ENCODE assay signal across 8 cellular contexts in genomic region chr5:180810210-180811011, GRCh38. TPM values are rescaled to one million over a fixed set of nuclear protein-coding genes. Genes with fewer than 3 reads are reported as not detected.
DNase-seq lines count a peak whose midpoint lies in the region; ATAC-seq and TF ChIP-seq lines count a peak whose summit lies in the region.

No MANE protein-coding gene starts in this region.

- 0 to 2% (median 0%) methylated on average over 16 to 74 of the region's 74 CpGs for WGBS in adrenal gland, 4 donors
- WGBS in heart right ventricle, 2 donors, result 0% methylated on average over 70 to 73 of the region's 74 CpGs

- peak overlapping the region; percentile 95 for H3K4me3 Mint-ChIP-seq in progenitor cell of endocrine pancreas (ENCODE audit: low read depth)

- H3K4me3 ChIP-seq in adrenal gland (peak overlapping the region; percentile 20 to 71 (median 68)), heart right ventricle (peak overlapping the region; percentile 45 to 79 (median 76)), upper lobe of right lung (peak overlapping the region; percentile 64)

- in situ Hi-C loops in GM13976 (cut with MboI; ENCODE audit: low sequenced_read_pairs, unreplicated experiment), result no loop called here

- H3K27me3 ChIP-seq in adrenal gland, result no peaks in the 10 kb centered on the region
- no peaks in the 10 kb centered on the region for H3K27me3 ChIP-seq in heart right ventricle
- H3K27me3 ChIP-seq in upper lobe of right lung, result no peaks in the 10 kb centered on the region

- ATAC-seq in HG02798 (IDR thresholded peaks at IDR 0.05; ENCODE audit: poor library complexity, unreplicated experiment), result peak; percentile 76
- peak; percentile 94 to 98 (median 96) for ATAC-seq in heart right ventricle
- peak; percentile 92 for ATAC-seq in upper lobe of right lung

- TF ChIP-seq CTCF in GM13976 (IDR thresholded peaks at IDR 0.05; ENCODE audit: borderline replicate concordance, control extremely low read depth, extremely low read depth, insufficient read depth, missing control alignments) (no peak), adrenal gland (IDR thresholded peaks at IDR 0.05) (no peak), heart right ventricle (IDR thresholded peaks at IDR 0.05) (no peak), progenitor cell of endocrine pancreas (IDR thresholded peaks at IDR 0.05; ENCODE audit: unreplicated experiment) (no peak), upper lobe of right lung (IDR thresholded peaks at IDR 0.05) (no peak)

- H3K27ac ChIP-seq in adrenal gland (peak overlapping the region; percentile 74 to 99 (median 95)), heart right ventricle (peak overlapping the region; percentile 97 to 100 (median 99)), upper lobe of right lung (peak overlapping the region; percentile 97)

- no peaks in the 10 kb centered on the region for H3K9me3 Mint-ChIP-seq in progenitor cell of endocrine pancreas (ENCODE audit: low read depth)

- peak overlapping the region; percentile 98 for H3K27ac Mint-ChIP-seq in progenitor cell of endocrine pancreas

- peaks cover 54% of the 10 kb centered on the region for H3K4me1 Mint-ChIP-seq in progenitor cell of endocrine pancreas (ENCODE audit: low read depth)

- peaks cover 31 to 41% of the 10 kb centered on the region in 2 donors for H3K4me1 ChIP-seq in adrenal gland (replicated peaks in 1 of 2)
- peaks cover 19 to 85% (median 62%) of the 10 kb centered on the region in 9 donors for H3K4me1 ChIP-seq in heart right ventricle
- peaks cover 52% of the 10 kb centered on the region for H3K4me1 ChIP-seq in upper lobe of right lung

- intact Hi-C loops in adrenal gland (cut with DNase I) (no loop called here), heart right ventricle (cut with DNase I) (loop anchor here in 3 of 10 donors (2.0 to 10.0 kb wide), 5 partner anchors 20 to 434 kb away; partner anchors contain the start of genes ZFP62 (in 2 of the 3), BTNL9 (in 1 of the 3) and RACK1 (in 1 of the 3)), upper lobe of right lung (cut with DNase I) (no loop called here)

- H3K36me3 ChIP-seq in adrenal gland (replicated peaks in 1 of 2), result no peaks in the 10 kb centered on the region
- peaks cover 0 to 28% (median 0%) of the 10 kb centered on the region in 9 donors for H3K36me3 ChIP-seq in heart right ventricle
- no peaks in the 10 kb centered on the region for H3K36me3 ChIP-seq in upper lobe of right lung

- H3K27me3 Mint-ChIP-seq in progenitor cell of endocrine pancreas, result no peaks in the 10 kb centered on the region

- peak in 1 of 2 donors; percentile 71 for TF ChIP-seq POLR2A in adrenal gland (IDR thresholded peaks at IDR 0.05)

- DNase-seq in GM13976 (ENCODE audit: low spot score) (peak; percentile 95), NCI-H1417 (lab: John Stamatoyannopoulos, UW) (peak; percentile 92 to 95 (median 93)), SW 1271 (lab: John Stamatoyannopoulos, UW) (peak; percentile 87 to 94), adrenal gland (peak; percentile 97 to 99 (median 98)), heart right ventricle (peak; percentile 97 to 98), progenitor cell of endocrine pancreas (ENCODE audit: low spot score, unreplicated experiment) (peak; percentile 91), upper lobe of right lung (peak; percentile 98)

- H3K9me3 ChIP-seq in adrenal gland (replicated peaks in 1 of 3) (no peaks in the 10 kb centered on the region), heart right ventricle (no peaks in the 10 kb centered on the region), upper lobe of right lung (no peaks in the 10 kb centered on the region)

- peaks cover 2% of the 10 kb centered on the region for H3K36me3 Mint-ChIP-seq in progenitor cell of endocrine pancreas (ENCODE audit: insufficient read depth)

RNA-seq across cellular contexts. Expression of gene MGAT1, which starts 7.8 kb away (rescaled TPM):
- total RNA-seq in adrenal gland (100 to 1,000 TPM; 117 to 224 (median 152) TPM), heart right ventricle (100 to 1,000 TPM in 2 of 10 donors, 10 to 100 TPM in 8; 50.1 to 118 (median 59.7) TPM), progenitor cell of endocrine pancreas (63.8 and 66.9 TPM in 2 replicates), upper lobe of right lung (216 TPM)
- polyA plus RNA-seq in adrenal gland (100 to 1,000 TPM in 1 of 3 donors, 10 to 100 TPM in 2; 46.8 to 144 (median 62.7) TPM), heart right ventricle (100 to 1,000 TPM in 1 of 2 donors, 10 to 100 TPM in 1; 71.7 to 127 TPM)

RNA-seq across cellular contexts. Expression of gene ZFP62, which starts 50.7 kb away (rescaled TPM):
- total RNA-seq in adrenal gland (10 to 100 TPM in 7 of 8 donors, 1 to 10 TPM in 1; 8.5 to 23.6 (median 14.8) TPM), heart right ventricle (10 to 100 TPM; 11.3 to 17.6 (median 13.6) TPM), progenitor cell of endocrine pancreas (62.0 and 63.1 TPM in 2 replicates), upper lobe of right lung (22.6 TPM)
- polyA plus RNA-seq in adrenal gland (10 to 100 TPM; 17.5 to 39.7 (median 25.1) TPM), heart right ventricle (10 to 100 TPM in 1 of 2 donors, 1 to 10 TPM in 1; 6.4 to 24.9 TPM)

Comparison
In these comparisons a context has a peak if more than half of its experiments do, and no peak if none do; other contexts are left out.
1. Peak in every context shown above with its lines: DNase-seq, ATAC-seq, H3K4me3 ChIP-seq and H3K27ac ChIP-seq.